22 cellular contexts compared by ENCODE assay signal in the genomic region with DNA sequence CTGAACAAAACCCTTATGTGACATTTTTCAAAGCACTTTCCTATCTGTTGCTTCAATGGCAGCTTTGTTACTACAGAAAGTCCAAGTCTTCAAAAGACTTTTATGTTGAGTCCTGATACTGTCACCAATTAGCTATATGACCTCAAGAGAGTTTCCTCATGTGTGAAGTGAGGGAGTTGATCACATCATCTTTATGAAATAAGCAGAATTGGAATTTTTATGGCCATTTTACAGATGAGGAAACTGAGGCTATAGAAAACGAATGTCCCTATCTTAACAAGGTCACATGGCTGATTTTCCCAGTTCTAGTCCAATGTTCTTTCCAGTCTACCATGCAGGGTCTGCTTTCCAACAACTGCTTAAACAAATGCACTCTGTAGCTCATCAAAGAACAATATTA. TPM values are rescaled to one million over a fixed set of nuclear protein-coding genes. Genes with fewer than 3 reads are reported as not detected.
A peak's percentile ranks its signal among the peaks of the same experiment; 100 is the strongest.
DNase-seq lines count a peak whose midpoint lies in the region; FAIRE-seq and TF ChIP-seq lines count a peak whose summit lies in the region.
"Had no signal": no experiment of that assay in that cellular context is flagged by ENCODE, and none has a peak within 500 bp of the region (broad histone marks: within the 10 kb centered on the region; RNA-seq: fewer than 3 reads in every experiment).

No MANE protein-coding gene starts in this region.

- H3K4me3 ChIP-seq in foreskin fibroblast (ENCODE audit: low read depth in 1 of 2, low read length in 2 of 2) (peak overlapping the region; percentile 32 to 54), skin epidermis (peak overlapping the region in 2 of 7 experiments; percentile 9 to 24), BE2C (ENCODE audit: low read depth, low read length) (no peak overlapping the region)
- H3K4me3 ChIP-seq: coronary artery had no signal

- no peaks in the 10 kb centered on the region for H3K9me3 Mint-ChIP-seq in activated T-cell treated with anti-CD3 and anti-CD28 coated beads, Interleukin-2, amount 50 U/mL, for 24 hours

- no peaks in the 10 kb centered on the region for H3K27me3 ChIP-seq in BE2C
- H3K27me3 ChIP-seq: brain microvascular endothelial cell had no signal

- H3K4me1 ChIP-seq in BE2C, result peaks cover 17% of the 10 kb centered on the region

- peaks cover 81% of the 10 kb centered on the region for H3K27me3 Mint-ChIP-seq in activated T-cell treated with anti-CD3 and anti-CD28 coated beads, Interleukin-2, amount 50 U/mL, for 24 hours

- DNase-seq in DMS 273 (lab: John Stamatoyannopoulos, UW; ENCODE audit: unreplicated experiment) (peak; percentile 16), DMS 273 treated with DMSO at 0.1 percent for 48 hours (lab: John Stamatoyannopoulos, UW) (no peak), M059J (ENCODE audit: low read depth) (peak; percentile 28), foreskin fibroblast (no peak), BE2C (no peak), GM19239 (ENCODE audit: insufficient read length, low spot score) (no peak)
- DNase-seq in activated T-cell treated with anti-CD3 and anti-CD28 coated beads, Interleukin-2, amount 50 U/mL, for 24 hours, result no peak
- DNase-seq: activated CD4-positive, alpha-beta T cell treated with anti-CD3 and anti-CD28 coated beads for 48 hours; brain microvascular endothelial cell; DMS153; foreskin melanocyte; Kasumi-1; kidney glomerular epithelial cell; midbrain; NCI-H1092; NCI-H2029 treated with DMSO at 0.1 percent for 48 hours had no signal

- no peak for TF ChIP-seq CTCF in foreskin fibroblast (IDR thresholded peaks at IDR 0.05; ENCODE audit: low read depth, low read length)
- TF ChIP-seq CTCF in BE2C (IDR thresholded peaks at IDR 0.05; ENCODE audit: low read depth, low read length), result no peak

- H3K9me3 ChIP-seq in BE2C, result 0 out of 2 replicates have a peak, but pooled peaks cover 2% of the 10 kb centered on the region
- H3K9me3 ChIP-seq: neutrophil had no signal

- H3K36me3 Mint-ChIP-seq in activated T-cell treated with anti-CD3 and anti-CD28 coated beads, Interleukin-2, amount 50 U/mL, for 24 hours (ENCODE audit: low read depth), result no peaks in the 10 kb centered on the region

- no peaks in the 10 kb centered on the region for H3K36me3 ChIP-seq in BE2C
- H3K36me3 ChIP-seq: brain microvascular endothelial cell, neutrophil had no signal

- no peak for FAIRE-seq in GM19239 (lab: Jason Lieb, UNC)

- no peak overlapping the region for H3K27ac Mint-ChIP-seq in activated T-cell treated with anti-CD3 and anti-CD28 coated beads, Interleukin-2, amount 50 U/mL, for 24 hours

- H3K27ac ChIP-seq in skin epidermis, result peak overlapping the region in 12 of 21 experiments; percentile 7 to 87 (median 70)
- H3K27ac ChIP-seq: 22Rv1, brain microvascular endothelial cell, C4-2B, coronary artery, neutrophil had no signal

- H3K4me1 Mint-ChIP-seq in activated T-cell treated with anti-CD3 and anti-CD28 coated beads, Interleukin-2, amount 50 U/mL, for 24 hours (ENCODE audit: low read depth), result peaks cover 14% of the 10 kb centered on the region

- H3K4me3 Mint-ChIP-seq in activated T-cell treated with anti-CD3 and anti-CD28 coated beads, Interleukin-2, amount 50 U/mL, for 24 hours, result no peak overlapping the region

RNA-seq across cellular contexts. Expression of a gene that starts 2.6 kb away (rescaled TPM):
- total RNA-seq in M059J (2014; rRNA removed; shearing (Covaris generic)), result 54.8 and 55.5 TPM in 2 replicates
- 19.6 TPM for polyA plus RNA-seq in BE2C (2012; ENCODE audit: insufficient read depth, insufficient read length, low read depth)
- total RNA-seq: HT-29 had no signal

Comparison
In these comparisons a context has a peak if more than half of its experiments do, and no peak if none do; other contexts are left out.
1. DNase-seq: peak in DMS 273 (single experiment) and M059J (single experiment); none in DMS 273 treated with DMSO at 0.1 percent for 48 hours (single experiment), foreskin fibroblast (0 of 2), BE2C (single experiment), GM19239 (single experiment) and activated T-cell treated with anti-CD3 and anti-CD28 coated beads, Interleukin-2, amount 50 U/mL, for 24 hours (single experiment).